In genomic region chr1:197590687-197591086, GRCh38 we compare ENCODE assay signal across 35 cellular contexts.
"Had no signal": no experiment of that assay in that cellular context is flagged by ENCODE, and none has a peak within 500 bp of the region (broad histone marks: within the 10 kb centered on the region; RNA-seq: fewer than 3 reads in every experiment).

No MANE protein-coding gene starts in this region.

- DNase-seq: Karpas-422, Kasumi-1, MG63, MM.1S, MV-4-11, NCI-H1048, NCI-H1092, NCI-H1092 treated with DMSO at 0.1 percent for 48 hours, NCI-H1105, NCI-H1105 treated with DMSO at 0.1 percent for 48 hours, NCI-H1417, NCI-H1417 treated with DMSO at 0.1 percent for 48 hours, NCI-H1436, NCI-H1436 treated with DMSO at 0.1 percent for 48 hours, NCI-H146, NCI-H1694, NCI-H1694 treated with DMSO at 0.1 percent for 48 hours, NCI-H187, NCI-H187 treated with DMSO at 0.1 percent for 48 hours, NCI-H1930, NCI-H2029, NCI-H2029 treated with DMSO at 0.1 percent for 48 hours, NCI-H2081, NCI-H2081 treated with DMSO at 0.1 percent for 48 hours, NCI-H2107, NCI-H2171, NCI-H2171 treated with DMSO at 0.1 percent for 48 hours, NCI-H2227 treated with DMSO at 0.1 percent for 48 hours, NCI-H226, NCI-H345, NCI-H446, NCI-H446 treated with DMSO at 0.1 percent for 48 hours, NCI-H510A, NCI-H510A treated with DMSO at 0.1 percent for 48 hours, NCI-H524 had no signal

- H3K4me3 ChIP-seq: MG63 had no signal

- H3K9me3 ChIP-seq: MG63 had no signal

- H3K27me3 ChIP-seq: MG63 had no signal

- H3K36me3 ChIP-seq: MG63 had no signal
